In the genomic region with DNA sequence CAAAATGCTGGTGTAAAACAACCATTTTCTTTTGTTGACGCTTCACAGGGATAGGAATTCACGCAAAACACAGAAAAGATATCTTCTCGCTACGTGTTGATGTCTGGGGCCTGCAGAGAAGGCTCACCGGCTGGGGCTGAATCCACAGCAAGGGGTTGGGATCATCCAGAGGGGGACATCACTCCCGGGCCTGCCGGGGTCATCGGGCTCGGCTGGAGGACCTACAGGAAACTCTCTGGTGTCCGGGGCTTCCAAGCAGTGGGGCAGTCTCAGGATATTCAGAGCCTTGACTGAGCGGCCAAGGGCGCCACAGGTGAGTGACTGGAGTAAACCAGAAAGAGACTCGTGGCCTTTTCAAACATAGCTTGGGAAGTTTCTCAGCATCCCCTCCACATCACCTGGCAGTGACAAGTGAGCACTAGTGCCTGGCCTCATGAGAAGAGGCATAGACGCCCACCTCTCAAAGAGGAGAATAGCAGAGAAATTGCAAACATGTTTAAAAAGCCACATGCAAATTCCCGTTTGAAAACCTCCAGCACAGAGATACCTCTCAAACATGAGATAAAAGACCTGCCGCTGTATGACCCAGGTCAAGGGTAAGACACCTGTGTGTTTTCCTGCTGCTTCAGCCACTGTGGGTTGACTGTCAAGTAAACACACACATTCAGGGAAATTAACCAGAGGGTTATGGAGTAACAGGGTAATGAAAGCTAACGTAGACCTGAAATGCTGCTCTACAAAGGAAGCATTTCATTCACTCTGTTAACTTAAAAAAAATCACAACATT, we compare ENCODE assay signal across 28 cellular contexts.
"Had no signal": no experiment of that assay in that cellular context is flagged by ENCODE, and none has a peak within 500 bp of the region (broad histone marks: within the 10 kb centered on the region; RNA-seq: fewer than 3 reads in every experiment).

No MANE protein-coding gene starts in this region.

- H3K9me3 Mint-ChIP-seq: activated B cell treated with CpG ODN at 0.5 μM for 24 hours; activated CD4-positive, alpha-beta memory T cell treated with anti-CD3 and anti-CD28 coated beads for 36 hours; activated CD4-positive, alpha-beta T cell treated with anti-CD3 and anti-CD28 coated beads, Interleukin-2, amount 10 ng/mL, durations not matched to agents 24 days and 14 days; activated naive CD4-positive, alpha-beta T cell treated with anti-CD3 and anti-CD28 coated beads, Interleukin-2, amount 50 U/mL, for 72 hours; activated naive CD8-positive, alpha-beta T cell treated with anti-CD3 and anti-CD28 coated beads, Interleukin-2, amount 50 U/mL, for 24 hours; activated T-cell treated with anti-CD3 and anti-CD28 coated beads, Interleukin-2, amount 50 U/mL, for 4 hours; T-cell had no signal

- H3K9me3 ChIP-seq: ascending aorta, body of pancreas had no signal

- DNase-seq: activated B cell treated with CpG ODN at 0.5 μM for 24 hours; activated CD4-positive, alpha-beta memory T cell treated with anti-CD3 and anti-CD28 coated beads for 36 hours; activated CD4-positive, alpha-beta T cell treated with anti-CD3 and anti-CD28 coated beads for 1 hour; activated CD4-positive, alpha-beta T cell treated with anti-CD3 and anti-CD28 coated beads, Interleukin-2, amount 10 ng/mL, durations not matched to agents 24 days and 14 days; activated CD8-positive, alpha-beta memory T cell treated with anti-CD3 and anti-CD28 coated beads for 24 hours; activated effector memory CD4-positive, alpha-beta T cell treated with anti-CD3 and anti-CD28 coated beads, Interleukin-2, amount 50 U/mL, for 16 hours; activated naive CD4-positive, alpha-beta T cell treated with Interleukin-2 at 50 U/mL for 16 hours; activated naive CD8-positive, alpha-beta T cell treated with anti-CD3 and anti-CD28 coated beads, Interleukin-2, amount 50 U/mL, for 24 hours; activated T-cell treated with anti-CD3 and anti-CD28 coated beads, Interleukin-2, amount 50 U/mL, for 4 hours; amniotic stem cell; body of pancreas; central memory CD4-positive, alpha-beta T cell; Kasumi-1; KBM-7; NCI-H1048; NCI-H1930; NCI-H2107; NCI-H2171 treated with DMSO at 0.1 percent for 48 hours; NCI-H226; PC-9; SIG-M5; T-cell; T-helper 2 cell; T1000 had no signal

- H3K4me2 ChIP-seq: PC-9 had no signal

- H2AFZ ChIP-seq: PC-9 had no signal

- H3K27me3 ChIP-seq: ascending aorta, body of pancreas had no signal

- H3K4me1 ChIP-seq: ascending aorta, body of pancreas had no signal

- H3K36me3 Mint-ChIP-seq: activated CD4-positive, alpha-beta memory T cell treated with anti-CD3 and anti-CD28 coated beads for 36 hours; activated naive CD4-positive, alpha-beta T cell treated with anti-CD3 and anti-CD28 coated beads, Interleukin-2, amount 50 U/mL, for 72 hours; T-cell had no signal

- H3K4me3 ChIP-seq: ascending aorta, body of pancreas, PC-9 had no signal

- H3K27me3 Mint-ChIP-seq: activated B cell treated with CpG ODN at 0.5 μM for 24 hours; activated CD4-positive, alpha-beta memory T cell treated with anti-CD3 and anti-CD28 coated beads for 36 hours; activated naive CD8-positive, alpha-beta T cell treated with anti-CD3 and anti-CD28 coated beads, Interleukin-2, amount 50 U/mL, for 24 hours had no signal

- H3K27ac Mint-ChIP-seq: activated B cell treated with CpG ODN at 0.5 μM for 24 hours; activated CD4-positive, alpha-beta memory T cell treated with anti-CD3 and anti-CD28 coated beads for 36 hours; activated CD4-positive, alpha-beta T cell treated with anti-CD3 and anti-CD28 coated beads, Interleukin-2, amount 10 ng/mL, durations not matched to agents 24 days and 14 days; activated naive CD4-positive, alpha-beta T cell treated with anti-CD3 and anti-CD28 coated beads, Interleukin-2, amount 50 U/mL, for 72 hours; activated naive CD8-positive, alpha-beta T cell treated with anti-CD3 and anti-CD28 coated beads, Interleukin-2, amount 50 U/mL, for 24 hours; T-cell had no signal

- ATAC-seq: activated naive CD4-positive, alpha-beta T cell treated with anti-CD3 and anti-CD28 coated beads, Interleukin-2, amount 50 U/mL, for 72 hours; activated naive CD8-positive, alpha-beta T cell treated with anti-CD3 and anti-CD28 coated beads, Interleukin-2, amount 50 U/mL, for 24 hours; activated T-cell treated with anti-CD3 and anti-CD28 coated beads, Interleukin-2, amount 50 U/mL, for 4 hours; body of pancreas; T-cell had no signal

- FAIRE-seq: bronchial epithelial cell, TTC549 had no signal

- H3K4me1 Mint-ChIP-seq: activated B cell treated with CpG ODN at 0.5 μM for 24 hours; activated CD4-positive, alpha-beta T cell treated with anti-CD3 and anti-CD28 coated beads, Interleukin-2, amount 10 ng/mL, durations not matched to agents 24 days and 14 days; activated naive CD8-positive, alpha-beta T cell treated with anti-CD3 and anti-CD28 coated beads, Interleukin-2, amount 50 U/mL, for 24 hours; T-cell had no signal

- H3K27ac ChIP-seq: ascending aorta, body of pancreas, PC-9 had no signal

- H3K36me3 ChIP-seq: ascending aorta had no signal

- H3K4me3 Mint-ChIP-seq: activated B cell treated with CpG ODN at 0.5 μM for 24 hours; activated CD4-positive, alpha-beta memory T cell treated with anti-CD3 and anti-CD28 coated beads for 36 hours; activated CD4-positive, alpha-beta T cell treated with anti-CD3 and anti-CD28 coated beads, Interleukin-2, amount 10 ng/mL, durations not matched to agents 24 days and 14 days; activated naive CD8-positive, alpha-beta T cell treated with anti-CD3 and anti-CD28 coated beads, Interleukin-2, amount 50 U/mL, for 24 hours; activated T-cell treated with anti-CD3 and anti-CD28 coated beads, Interleukin-2, amount 50 U/mL, for 4 hours; T-cell had no signal
